21 cellular contexts compared by ENCODE assay signal in genomic region chr6:121135425-121135824, GRCh38.
DNase-seq lines count a peak whose midpoint lies in the region; ATAC-seq and TF ChIP-seq lines count a peak whose summit lies in the region.
"Had no signal": no experiment of that assay in that cellular context is flagged by ENCODE, and none has a peak within 500 bp of the region (broad histone marks: within the 10 kb centered on the region; RNA-seq: fewer than 3 reads in every experiment).

No MANE protein-coding gene starts in this region.

- no peak overlapping the region for H3K27ac Mint-ChIP-seq in GM23338

- H3K79me2 ChIP-seq in GM23338 (replicated peaks; ENCODE audit: insufficient read depth) = no peaks in the 10 kb centered on the region

- H3K9me2 ChIP-seq in GM23338 (ENCODE audit: insufficient read depth) = no peaks in the 10 kb centered on the region

- no peaks in the 10 kb centered on the region for H3K36me3 Mint-ChIP-seq in GM23338 (ENCODE audit: low read depth)

- H3F3A ChIP-seq in GM23338 (replicated peaks; ENCODE audit: low read depth) = no peaks in the 10 kb centered on the region

- H3K36me3 ChIP-seq in GM23338 (ENCODE audit: insufficient read depth) = no peaks in the 10 kb centered on the region
- H3K36me3 ChIP-seq: BE2C had no signal

- peak overlapping the region; percentile 10; the same call in 1 of the 2 replicates for H3K4me2 ChIP-seq in GM23338
- H3K4me2 ChIP-seq: A549 had no signal

- ATAC-seq in GM23338 = no peak
- no peak for ATAC-seq in GM21360 (IDR thresholded peaks at IDR 0.05; ENCODE audit: unreplicated experiment)
- ATAC-seq: A549, GM12878, Right ventricle myocardium inferior had no signal

- H3K27ac ChIP-seq in GM23338 (ENCODE audit: low read depth) = no peak overlapping the region
- H3K27ac ChIP-seq: A549 had no signal

- DNase-seq in GM23338 (ENCODE audit: low spot score) (no peak), NCI-H82 treated with DMSO at 0.1 percent for 48 hours (lab: John Stamatoyannopoulos, UW; ENCODE audit: unreplicated experiment) (peak; percentile 93), kidney tubule cell (ENCODE audit: low spot score) (peak; percentile 36), retinal pigment epithelial cell (ENCODE audit: low read depth) (peak; percentile 13), iPS-NIHi7 (ENCODE audit: extremely low spot score) (no peak), OCI-M1 (lab: John Stamatoyannopoulos, UW) (no peak)
- DNase-seq: BE2C, DND-41, HCEC 1CT, KBM-7, NCI-H1092, NCI-H1436, NCI-H187 treated with DMSO at 0.1 percent for 48 hours, NCI-H2107, NCI-H2227 treated with DMSO at 0.1 percent for 48 hours, NCI-H510A, NCI-H774 had no signal

- no peak overlapping the region for H2AFZ ChIP-seq in GM23338

- no peaks in the 10 kb centered on the region for H3K9me3 Mint-ChIP-seq in GM23338

- no peaks in the 10 kb centered on the region; the same call in 1 of the 2 replicates for H4K20me1 ChIP-seq in GM23338 (replicated peaks; ENCODE audit: insufficient read depth)

- no peaks in the 10 kb centered on the region for H3K4me1 ChIP-seq in GM23338 (ENCODE audit: insufficient read depth)
- H3K4me1 ChIP-seq: A549, BE2C had no signal

- H3K4me3 ChIP-seq in GM23338 = no peak overlapping the region
- no peak overlapping the region for H3K4me3 ChIP-seq in retinal pigment epithelial cell (ENCODE audit: low read length)
- H3K4me3 ChIP-seq: A549, GM12878 had no signal

- H3K4me1 Mint-ChIP-seq in GM23338 = peaks cover 3% of the 10 kb centered on the region; the same call in 2 of the 3 replicates

- TF ChIP-seq CTCF in GM23338 (conservative IDR thresholded peaks at IDR 0.05; ENCODE audit: low read depth in 2 of 2) (no peak), retinal pigment epithelial cell (conservative IDR thresholded peaks at IDR 0.05; ENCODE audit: low read depth, low read length) (no peak)

- no peak overlapping the region for H3K4me3 Mint-ChIP-seq in GM23338

- H3K27me3 ChIP-seq in GM23338 (ENCODE audit: insufficient read depth) = no peaks in the 10 kb centered on the region
- H3K27me3 ChIP-seq: BE2C had no signal

- H3K27me3 Mint-ChIP-seq in GM23338 (ENCODE audit: insufficient read depth, low read depth, poor library complexity) = no peaks in the 10 kb centered on the region

TF ChIP-seq in GM23338, 12 proteins besides CTCF, POLR2A, EP300 and RAD21:
- TF ChIP-seq ZNF462 (CRISPR knock-in tag; IDR thresholded peaks at IDR 0.05) (no peak), REST (IDR thresholded peaks at IDR 0.05; ENCODE audit: unreplicated experiment) (no peak), ETS1 (IDR thresholded peaks at IDR 0.05) (no peak), JUNB (IDR thresholded peaks at IDR 0.05; ENCODE audit: unreplicated experiment) (no peak), ZNF331 (CRISPR knock-in tag; IDR thresholded peaks at IDR 0.05; ENCODE audit: low read depth) (no peak), NANOG (IDR thresholded peaks at IDR 0.05; ENCODE audit: borderline replicate concordance) (no peak), ZNF114 (CRISPR knock-in tag; IDR thresholded peaks at IDR 0.05) (no peak), CREB1 (CRISPR knock-in tag; IDR thresholded peaks at IDR 0.05; ENCODE audit: low read depth) (no peak), EZH2 (IDR thresholded peaks at IDR 0.05; ENCODE audit: low read depth, unreplicated experiment) (no peak), STAT1 (IDR thresholded peaks at IDR 0.05; ENCODE audit: unreplicated experiment) (no peak), POLR2AphosphoS5 (IDR thresholded peaks at IDR 0.05; ENCODE audit: low read depth) (no peak), EZH2phosphoT487 (IDR thresholded peaks at IDR 0.05; ENCODE audit: unreplicated experiment) (no peak)

Comparison
In these comparisons a context has a peak if more than half of its experiments do, and no peak if none do; other contexts are left out.
1. DNase-seq: peak in NCI-H82 treated with DMSO at 0.1 percent for 48 hours (single experiment), kidney tubule cell (single experiment) and retinal pigment epithelial cell (single experiment); none in GM23338 (single experiment), iPS-NIHi7 (single experiment) and OCI-M1 (single experiment).